Comparison of ENCODE assay signal across 12 cellular contexts in genomic region chr15:40911139-40911538, GRCh38. TPM values are rescaled to one million over a fixed set of nuclear protein-coding genes. Genes with fewer than 3 reads are reported as not detected.
DNase-seq lines count a peak whose midpoint lies in the region; ATAC-seq and TF ChIP-seq lines count a peak whose summit lies in the region.
"Had no signal": no experiment of that assay in that cellular context is flagged by ENCODE, and none has a peak within 500 bp of the region (broad histone marks: within the 10 kb centered on the region; RNA-seq: fewer than 3 reads in every experiment).

No MANE protein-coding gene starts in this region.

- peaks cover 7% of the 10 kb centered on the region for H3K4me1 Mint-ChIP-seq in T-helper 2 cell treated with Interferon-gamma antibody and Interleukin-4, amounts not matched to agents 5 μg/mL and 100 μg/mL, for 36 hours (ENCODE audit: low read depth)
- H3K4me1 Mint-ChIP-seq in type B pancreatic cell (ENCODE audit: unreplicated experiment): peaks cover 26% of the 10 kb centered on the region
- H3K4me1 Mint-ChIP-seq in natural killer cell treated with Interleukin-12 subunit alpha and Interleukin-12 subunit beta and Interleukin-15 and Interleukin-18, amount 100 ng/mL, for 72 hours (ENCODE audit: low read depth in 2 of 2): peaks cover 4 to 6% of the 10 kb centered on the region in 2 donors

- H3K36me3 Mint-ChIP-seq in T-helper 2 cell treated with Interferon-gamma antibody and Interleukin-4, amounts not matched to agents 5 μg/mL and 100 μg/mL, for 36 hours (ENCODE audit: low read depth): no peaks in the 10 kb centered on the region
- no peaks in the 10 kb centered on the region for H3K36me3 Mint-ChIP-seq in type B pancreatic cell
- H3K36me3 Mint-ChIP-seq in natural killer cell treated with Interleukin-12 subunit alpha and Interleukin-12 subunit beta and Interleukin-15 and Interleukin-18, amount 100 ng/mL, for 72 hours: no peaks in the 10 kb centered on the region
- H3K36me3 Mint-ChIP-seq: activated naive CD8-positive, alpha-beta T cell had no signal

- TF ChIP-seq CTCF in type B pancreatic cell (conservative IDR thresholded peaks at IDR 0.05): no peak

- no peaks in the 10 kb centered on the region for H3K9me3 Mint-ChIP-seq in T-helper 2 cell treated with Interferon-gamma antibody and Interleukin-4, amounts not matched to agents 5 μg/mL and 100 μg/mL, for 36 hours
- H3K9me3 Mint-ChIP-seq in type B pancreatic cell: no peaks in the 10 kb centered on the region
- no peaks in the 10 kb centered on the region for H3K9me3 Mint-ChIP-seq in natural killer cell treated with Interleukin-12 subunit alpha and Interleukin-12 subunit beta and Interleukin-15 and Interleukin-18, amount 100 ng/mL, for 72 hours
- H3K9me3 Mint-ChIP-seq: central memory CD8-positive, alpha-beta T cell had no signal

- no peak for TF ChIP-seq POLR2A in erythroblast (IDR thresholded peaks at IDR 0.05; ENCODE audit: low read length)

- H3K4me3 Mint-ChIP-seq in T-helper 2 cell treated with Interferon-gamma antibody and Interleukin-4, amounts not matched to agents 5 μg/mL and 100 μg/mL, for 36 hours: no peak overlapping the region
- H3K4me3 Mint-ChIP-seq in type B pancreatic cell: no peak overlapping the region
- H3K4me3 Mint-ChIP-seq in natural killer cell treated with Interleukin-12 subunit alpha and Interleukin-12 subunit beta and Interleukin-15 and Interleukin-18, amount 100 ng/mL, for 72 hours: no peak overlapping the region
- H3K4me3 Mint-ChIP-seq: activated naive CD8-positive, alpha-beta T cell; central memory CD8-positive, alpha-beta T cell had no signal

- no peak for DNase-seq in T-helper 2 cell treated with Interferon-gamma antibody and Interleukin-4, amounts not matched to agents 5 μg/mL and 100 μg/mL, for 36 hours (ENCODE audit: low spot score)
- DNase-seq in T-helper 2 cell (no peak), NCI-H82 (lab: John Stamatoyannopoulos, UW) (peak; percentile 91), iPS-NIHi7 (ENCODE audit: extremely low spot score) (peak; percentile 71), type B pancreatic cell (ENCODE audit: extremely low spot score, unreplicated experiment) (no peak), erythroblast (lab: John Stamatoyannopoulos, UW) (no peak)
- no peak for DNase-seq in natural killer cell treated with Interleukin-12 subunit alpha and Interleukin-12 subunit beta and Interleukin-15 and Interleukin-18, amount 100 ng/mL, for 72 hours (ENCODE audit: low spot score)
- DNase-seq: DMS79; stimulated activated CD4-positive, alpha-beta T cell treated with anti-CD3 and anti-CD28 coated beads, Interleukin-2, amount 100 ng/mL, for 24 hours had no signal

- H3K27me3 Mint-ChIP-seq in T-helper 2 cell treated with Interferon-gamma antibody and Interleukin-4, amounts not matched to agents 5 μg/mL and 100 μg/mL, for 36 hours (ENCODE audit: low read depth): no peaks in the 10 kb centered on the region
- no peaks in the 10 kb centered on the region for H3K27me3 Mint-ChIP-seq in type B pancreatic cell
- H3K27me3 Mint-ChIP-seq in natural killer cell treated with Interleukin-12 subunit alpha and Interleukin-12 subunit beta and Interleukin-15 and Interleukin-18, amount 100 ng/mL, for 72 hours: no peaks in the 10 kb centered on the region
- H3K27me3 Mint-ChIP-seq: activated naive CD8-positive, alpha-beta T cell; central memory CD8-positive, alpha-beta T cell had no signal

- H3K27ac Mint-ChIP-seq in T-helper 2 cell treated with Interferon-gamma antibody and Interleukin-4, amounts not matched to agents 5 μg/mL and 100 μg/mL, for 36 hours: peak overlapping the region; percentile 26
- peak overlapping the region; percentile 70 for H3K27ac Mint-ChIP-seq in type B pancreatic cell
- no peak overlapping the region for H3K27ac Mint-ChIP-seq in natural killer cell treated with Interleukin-12 subunit alpha and Interleukin-12 subunit beta and Interleukin-15 and Interleukin-18, amount 100 ng/mL, for 72 hours
- H3K27ac Mint-ChIP-seq: activated naive CD8-positive, alpha-beta T cell had no signal

- ATAC-seq in GM19455 (IDR thresholded peaks at IDR 0.05; ENCODE audit: unreplicated experiment): no peak
- ATAC-seq in natural killer cell treated with Interleukin-12 subunit alpha and Interleukin-12 subunit beta and Interleukin-15 and Interleukin-18, amount 100 ng/mL, for 72 hours: no peak

RNA-seq across cellular contexts. Expression of gene VPS18, which starts 16.9 kb away (rescaled TPM):
- total RNA-seq in type B pancreatic cell (ENCODE audit: low replicate concordance): 25.6 and 37.2 TPM in 2 replicates
- total RNA-seq in natural killer cell treated with Interleukin-12 subunit alpha and Interleukin-12 subunit beta and Interleukin-15 and Interleukin-18, amount 100 ng/mL, for 72 hours: 10 to 100 TPM; 22.8 to 27.3 TPM

RNA-seq across cellular contexts. Expression of gene DLL4, which starts 18.0 kb away (rescaled TPM):
- total RNA-seq in type B pancreatic cell (ENCODE audit: low replicate concordance): 2.9 and 5.9 TPM in 2 replicates
- total RNA-seq in natural killer cell treated with Interleukin-12 subunit alpha and Interleukin-12 subunit beta and Interleukin-15 and Interleukin-18, amount 100 ng/mL, for 72 hours: under 1 TPM in 1 of 2 donors, not detected in 1; 0.17 TPM

RNA-seq across cellular contexts. Expression of gene RHOV, which starts 37.1 kb away (rescaled TPM):
- 19.3 and 43.3 TPM in 2 replicates for total RNA-seq in type B pancreatic cell (ENCODE audit: low replicate concordance)
- not detected for total RNA-seq in natural killer cell treated with Interleukin-12 subunit alpha and Interleukin-12 subunit beta and Interleukin-15 and Interleukin-18, amount 100 ng/mL, for 72 hours

RNA-seq across cellular contexts. Expression of gene CHAC1, which starts 42.1 kb away (rescaled TPM):
- 7.8 and 12.9 TPM in 2 replicates for total RNA-seq in type B pancreatic cell (ENCODE audit: low replicate concordance)
- 10 to 100 TPM in 1 of 2 donors, 1 to 10 TPM in 1; 7.7 to 13.1 TPM for total RNA-seq in natural killer cell treated with Interleukin-12 subunit alpha and Interleukin-12 subunit beta and Interleukin-15 and Interleukin-18, amount 100 ng/mL, for 72 hours

Comparison
In these comparisons a context has a peak if more than half of its experiments do, and no peak if none do; other contexts are left out.
1. DNase-seq: peak in NCI-H82 (single experiment) and iPS-NIHi7 (single experiment); none in T-helper 2 cell treated with Interferon-gamma antibody and Interleukin-4, amounts not matched to agents 5 μg/mL and 100 μg/mL, for 36 hours (single experiment), T-helper 2 cell (0 of 5), type B pancreatic cell (single experiment), erythroblast (0 of 2) and natural killer cell treated with Interleukin-12 subunit alpha and Interleukin-12 subunit beta and Interleukin-15 and Interleukin-18, amount 100 ng/mL, for 72 hours (single experiment).
2. H3K27ac Mint-ChIP-seq: peak in T-helper 2 cell treated with Interferon-gamma antibody and Interleukin-4, amounts not matched to agents 5 μg/mL and 100 μg/mL, for 36 hours (single experiment) and type B pancreatic cell (single experiment); none in natural killer cell treated with Interleukin-12 subunit alpha and Interleukin-12 subunit beta and Interleukin-15 and Interleukin-18, amount 100 ng/mL, for 72 hours (0 of 2).
3. RNA of gene RHOV, which starts 37.1 kb away (total RNA-seq): 19.3 to 43.3 TPM in type B pancreatic cell; not detected in natural killer cell treated with Interleukin-12 subunit alpha and Interleukin-12 subunit beta and Interleukin-15 and Interleukin-18, amount 100 ng/mL, for 72 hours; every median in the first group is over 10 times any median in the second.